ENCODE assay signal across 17 cellular contexts in genomic region chr19:48094129-48094842, GRCh38.
"Had no signal": no experiment of that assay in that cellular context is flagged by ENCODE, and none has a peak within 500 bp of the region (broad histone marks: within the 10 kb centered on the region; RNA-seq: fewer than 3 reads in every experiment).

No MANE protein-coding gene starts in this region.

- H3K27ac Mint-ChIP-seq: naive thymus-derived CD4-positive, alpha-beta T cell; nephron progenitor cell; type B pancreatic cell had no signal

- ATAC-seq: gastroesophageal sphincter; left lobe of liver; naive thymus-derived CD4-positive, alpha-beta T cell; right lobe of liver had no signal

- H3K4me1 Mint-ChIP-seq: naive thymus-derived CD4-positive, alpha-beta T cell had no signal

- H3K36me3 Mint-ChIP-seq: type B pancreatic cell had no signal

- H3K4me3 Mint-ChIP-seq: naive thymus-derived CD4-positive, alpha-beta T cell; nephron progenitor cell; type B pancreatic cell had no signal

- DNase-seq: dermis blood vessel endothelial cell; esophagus squamous epithelium; foreskin fibroblast; glutamatergic neuron; islet precursor cell; mammary epithelial cell; naive thymus-derived CD4-positive, alpha-beta T cell; nephron progenitor cell; retina; right lobe of liver; stimulated activated CD4-positive, alpha-beta T cell treated with anti-CD3 and anti-CD28 coated beads, Interleukin-4, amount 100 ng/mL, for 1 hour; stimulated activated CD8-positive, alpha-beta memory T cell treated with anti-CD3 and anti-CD28 coated beads, Interleukin-4, amount 100 ng/mL, for 48 hours; stimulated activated naive CD4-positive, alpha-beta T cell; thyroid gland had no signal
